36 cellular contexts compared by ENCODE assay signal in genomic region chr1:230771773-230772354, GRCh38. TPM values are rescaled to one million over a fixed set of nuclear protein-coding genes. Genes with fewer than 3 reads are reported as not detected.
"Had no signal": no experiment of that assay in that cellular context is flagged by ENCODE, and none has a peak within 500 bp of the region (broad histone marks: within the 10 kb centered on the region; RNA-seq: fewer than 3 reads in every experiment).

No MANE protein-coding gene starts in this region.

- H3K4me1 Mint-ChIP-seq: activated naive CD8-positive, alpha-beta T cell treated with anti-CD3 and anti-CD28 coated beads for 36 hours; stimulated activated memory B cell treated with anti-CD40 and anti-IgM and Interleukin-4, amounts not matched to agents 10 μg/mL and 1 μg/mL and 100 μg/mL, for 72 hours had no signal

- H3K27ac Mint-ChIP-seq: activated naive CD4-positive, alpha-beta T cell treated with anti-CD3 and anti-CD28 coated beads for 36 hours; activated naive CD8-positive, alpha-beta T cell treated with anti-CD3 and anti-CD28 coated beads for 36 hours; activated T-cell treated with anti-CD3 and anti-CD28 coated beads, Interleukin-2, amount 50 U/mL, for 72 hours; dendritic cell treated with granulocyte-macrophage colony-stimulating factor and Interleukin-4, amounts not matched to agents 40 ng/mL and 50 ng/mL, for 4 days; endodermal cell; natural killer cell treated with Interleukin-12 subunit alpha and Interleukin-12 subunit beta and Interleukin-15 and Interleukin-18, amount 100 ng/mL, for 72 hours; stimulated activated memory B cell treated with anti-CD40 and anti-IgM and Interleukin-4, amounts not matched to agents 10 μg/mL and 1 μg/mL and 100 μg/mL, for 72 hours; T-helper 1 cell treated with Interleukin-12 subunit alpha and Interleukin-12 subunit beta and Interleukin-4 antibody, amounts not matched to agents 30 μg/mL and 1 μg/mL, for 36 hours had no signal

- DNase-seq: activated CD4-positive, alpha-beta T cell treated with anti-CD3 and anti-CD28 coated beads for 4 hours; activated CD4-positive, alpha-beta T cell treated with anti-CD3 and anti-CD28 coated beads, Interleukin-2, amount 50 U/mL, for 4 hours; activated naive CD4-positive, alpha-beta T cell treated with anti-CD3 and anti-CD28 coated beads for 36 hours; activated naive CD8-positive, alpha-beta T cell treated with anti-CD3 and anti-CD28 coated beads for 36 hours; activated T-cell treated with anti-CD3 and anti-CD28 coated beads for 4 hours; activated T-cell treated with anti-CD3 and anti-CD28 coated beads, Interleukin-2, amount 50 U/mL, for 72 hours; adrenal gland; aorta; body of pancreas; central memory CD4-positive, alpha-beta T cell; endodermal cell; gastrocnemius medialis; glutamatergic neuron; islet precursor cell; lower lobe of right lung; mesendoderm; mucosa of descending colon; ovary; psoas muscle; stimulated activated CD4-positive, alpha-beta T cell treated with anti-CD3 and anti-CD28 coated beads, Interleukin-1b, Interleukin-23, amount 100 ng/mL, for 48 hours; stimulated activated CD4-positive, alpha-beta T cell treated with anti-CD3 and anti-CD28 coated beads, Interleukin-4, amount 100 ng/mL, for 4 hours; stimulated activated CD8-positive, alpha-beta memory T cell treated with anti-CD3 and anti-CD28 coated beads, Interleukin-4, amount 100 ng/mL, for 48 hours; stomach; SW 1271; T-helper 9 cell had no signal

- H3K27me3 ChIP-seq: adrenal gland, body of pancreas, gastrocnemius medialis, hepatocyte, ovary, stomach, thyroid gland had no signal

- H3K36me3 Mint-ChIP-seq: activated naive CD8-positive, alpha-beta T cell treated with anti-CD3 and anti-CD28 coated beads for 36 hours; natural killer cell treated with Interleukin-12 subunit alpha and Interleukin-12 subunit beta and Interleukin-15 and Interleukin-18, amount 100 ng/mL, for 72 hours; stimulated activated memory B cell treated with anti-CD40 and anti-IgM and Interleukin-4, amounts not matched to agents 10 μg/mL and 1 μg/mL and 100 μg/mL, for 72 hours had no signal

- H3K4me3 Mint-ChIP-seq: activated naive CD4-positive, alpha-beta T cell treated with anti-CD3 and anti-CD28 coated beads for 36 hours; activated naive CD8-positive, alpha-beta T cell treated with anti-CD3 and anti-CD28 coated beads for 36 hours; activated T-cell treated with anti-CD3 and anti-CD28 coated beads, Interleukin-2, amount 50 U/mL, for 72 hours; dendritic cell treated with granulocyte-macrophage colony-stimulating factor and Interleukin-4, amounts not matched to agents 40 ng/mL and 50 ng/mL, for 4 days; endodermal cell; natural killer cell treated with Interleukin-12 subunit alpha and Interleukin-12 subunit beta and Interleukin-15 and Interleukin-18, amount 100 ng/mL, for 72 hours; stimulated activated memory B cell treated with anti-CD40 and anti-IgM and Interleukin-4, amounts not matched to agents 10 μg/mL and 1 μg/mL and 100 μg/mL, for 72 hours; T-helper 1 cell treated with Interleukin-12 subunit alpha and Interleukin-12 subunit beta and Interleukin-4 antibody, amounts not matched to agents 30 μg/mL and 1 μg/mL, for 36 hours had no signal

- H3K36me3 ChIP-seq: adrenal gland, gastrocnemius medialis, lower lobe of right lung, neutrophil, ovary, thyroid gland had no signal

- H3K4me3 ChIP-seq: adrenal gland, body of pancreas, gastrocnemius medialis, hepatocyte, lower lobe of right lung, mucosa of descending colon, ovary, psoas muscle, smooth muscle cell, stomach, thyroid gland had no signal

- H3K9me3 ChIP-seq: adrenal gland, body of pancreas, gastrocnemius medialis, lower lobe of right lung, mucosa of descending colon, neutrophil, ovary, psoas muscle, stomach, thyroid gland had no signal

- H3K9me3 Mint-ChIP-seq: activated naive CD4-positive, alpha-beta T cell treated with anti-CD3 and anti-CD28 coated beads for 36 hours; activated naive CD8-positive, alpha-beta T cell treated with anti-CD3 and anti-CD28 coated beads for 36 hours; activated T-cell treated with anti-CD3 and anti-CD28 coated beads, Interleukin-2, amount 50 U/mL, for 72 hours; dendritic cell treated with granulocyte-macrophage colony-stimulating factor and Interleukin-4, amounts not matched to agents 40 ng/mL and 50 ng/mL, for 4 days; endodermal cell; natural killer cell treated with Interleukin-12 subunit alpha and Interleukin-12 subunit beta and Interleukin-15 and Interleukin-18, amount 100 ng/mL, for 72 hours; T-helper 1 cell treated with Interleukin-12 subunit alpha and Interleukin-12 subunit beta and Interleukin-4 antibody, amounts not matched to agents 30 μg/mL and 1 μg/mL, for 36 hours had no signal

- H3K4me1 ChIP-seq: gastrocnemius medialis, psoas muscle had no signal

- H3K27ac ChIP-seq: adrenal gland, body of pancreas, gastrocnemius medialis, neutrophil, ovary, psoas muscle, stomach, thyroid gland, VCaP had no signal

- ATAC-seq: activated T-cell treated with anti-CD3 and anti-CD28 coated beads, Interleukin-2, amount 50 U/mL, for 72 hours; body of pancreas; gastrocnemius medialis; lower lobe of right lung; mucosa of descending colon; natural killer cell treated with Interleukin-12 subunit alpha and Interleukin-12 subunit beta and Interleukin-15 and Interleukin-18, amount 100 ng/mL, for 72 hours; stimulated activated memory B cell treated with anti-CD40 and anti-IgM and Interleukin-4, amounts not matched to agents 10 μg/mL and 1 μg/mL and 100 μg/mL, for 72 hours had no signal

- FAIRE-seq: TTC549 had no signal

RNA-seq across cellular contexts. Expression of gene CAPN9, which starts 24.7 kb away (rescaled TPM):
- total RNA-seq: activated naive CD4-positive, alpha-beta T cell treated with anti-CD3 and anti-CD28 coated beads for 36 hours; activated naive CD8-positive, alpha-beta T cell treated with anti-CD3 and anti-CD28 coated beads for 36 hours; activated T-cell treated with anti-CD3 and anti-CD28 coated beads, Interleukin-2, amount 50 U/mL, for 72 hours; aorta; gastrocnemius medialis; myocyte; natural killer cell treated with Interleukin-12 subunit alpha and Interleukin-12 subunit beta and Interleukin-15 and Interleukin-18, amount 100 ng/mL, for 72 hours; psoas muscle; smooth muscle cell; thyroid gland had no signal

RNA-seq across cellular contexts. Expression of gene AGT, which starts 57.9 kb away (rescaled TPM):
- total RNA-seq: activated naive CD4-positive, alpha-beta T cell treated with anti-CD3 and anti-CD28 coated beads for 36 hours; activated naive CD8-positive, alpha-beta T cell treated with anti-CD3 and anti-CD28 coated beads for 36 hours; activated T-cell treated with anti-CD3 and anti-CD28 coated beads, Interleukin-2, amount 50 U/mL, for 72 hours; endodermal cell; natural killer cell treated with Interleukin-12 subunit alpha and Interleukin-12 subunit beta and Interleukin-15 and Interleukin-18, amount 100 ng/mL, for 72 hours had no signal
